Comparison of ENCODE assay signal across 18 cellular contexts in the genomic region with DNA sequence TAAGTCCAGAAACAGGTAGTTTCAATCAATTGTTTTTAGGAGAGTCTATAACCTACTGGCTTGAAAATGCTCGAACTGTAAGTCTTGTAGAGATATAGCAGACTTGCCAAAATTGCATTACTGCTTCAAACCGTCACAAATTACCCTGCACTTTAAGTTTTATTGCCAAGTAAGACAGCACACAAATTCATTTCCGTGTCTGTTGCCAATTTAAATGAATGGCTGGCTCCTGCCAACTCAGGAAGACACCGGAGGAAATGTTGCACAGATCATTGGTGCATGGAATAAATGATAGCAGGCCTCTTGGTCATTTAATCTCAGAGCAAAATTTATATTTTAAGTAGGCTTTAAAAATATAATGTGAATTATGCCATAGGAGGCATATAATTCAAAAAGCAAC.
DNase-seq lines count a peak whose midpoint lies in the region; ATAC-seq and TF ChIP-seq lines count a peak whose summit lies in the region.
"Had no signal": no experiment of that assay in that cellular context is flagged by ENCODE, and none has a peak within 500 bp of the region (broad histone marks: within the 10 kb centered on the region; RNA-seq: fewer than 3 reads in every experiment).

No MANE protein-coding gene starts in this region.

- H3K9ac ChIP-seq in BLaER1 treated with 17β-estradiol and CSF1 and Interleukin-3, amounts not matched to agents 10 nM and 100 nM, result no peak overlapping the region
- H3K9ac ChIP-seq in SK-N-MC (ENCODE audit: insufficient read length), result peak overlapping the region; percentile 74

- H3K9me3 ChIP-seq in A673 (ENCODE audit: low read depth, low read length, poor library complexity, severe bottlenecking) (peaks cover under 1% of the 10 kb centered on the region), SK-N-MC (ENCODE audit: low read depth, low read length) (peaks cover 5% of the 10 kb centered on the region; the same call in 1 of the 2 replicates)
- peaks cover 16 to 84% (median 22%) of the 10 kb centered on the region in 11 experiments; a peak in 20 of 22 replicates for H3K9me3 ChIP-seq in BLaER1 treated with 17β-estradiol and CSF1 and Interleukin-3, amounts not matched to agents 10 nM and 100 nM (replicated peaks in 1 of 11)

- DNase-seq in A673 (ENCODE audit: low spot score) (peak; percentile 80), SK-N-MC (ENCODE audit: low read depth, low spot score) (peak; percentile 93), left colon (no peak), NOMO-1 treated with dmso at 0.1 percent for 144 hours (lab: John Stamatoyannopoulos, UW; ENCODE audit: unreplicated experiment) (no peak), DMS79 (lab: John Stamatoyannopoulos, UW) (no peak)
- no peak for DNase-seq in activated CD4-positive, CD25-positive, alpha-beta regulatory T cell (lab: John Stamatoyannopoulos, UW)
- DNase-seq: 8988T; Calu3; CD8-positive, alpha-beta T cell; DND-41; EL; H7; HFFc6 had no signal

- H3K27ac ChIP-seq in A673 (ENCODE audit: low read depth, low read length, poor library complexity, severe bottlenecking) (peak overlapping the region; percentile 48), SK-N-MC (peak overlapping the region; percentile 99)
- no peak overlapping the region for H3K27ac ChIP-seq in BLaER1 treated with 17β-estradiol and CSF1 and Interleukin-3, amounts not matched to agents 10 nM and 100 nM
- H3K27ac ChIP-seq: HL-60 had no signal

- ATAC-seq in left colon, result peak; percentile 42
- ATAC-seq: CD8-positive, alpha-beta T cell; GM12878; GM23338; HCT116 had no signal

- TF ChIP-seq CTCF in A673 (conservative IDR thresholded peaks at IDR 0.05; ENCODE audit: low read depth, low read length), result no peak

- BruUV-seq in A673 (replicated peaks; lab: Mats Ljungman, UMichigan), result no TSS peak

- CTCF ChIA-PET in A673 (lab: Charles Lee), result no interaction called here

- no peaks in the 10 kb centered on the region for H4K20me1 ChIP-seq in BLaER1 treated with 17β-estradiol and CSF1 and Interleukin-3, amounts not matched to agents 10 nM and 100 nM

- H3K27me3 ChIP-seq in A673 (replicated peaks; ENCODE audit: insufficient read depth, low read depth, low read length, poor library complexity), result no peaks in the 10 kb centered on the region
- no peaks in the 10 kb centered on the region for H3K27me3 ChIP-seq in BLaER1 treated with 17β-estradiol and CSF1 and Interleukin-3, amounts not matched to agents 10 nM and 100 nM

- H3K4me2 ChIP-seq in BLaER1 treated with 17β-estradiol and CSF1 and Interleukin-3, amounts not matched to agents 10 nM and 100 nM, result peak overlapping the region in 8 of 11 experiments; percentile 3 to 55 (median 45); a peak in 10 of 22 replicates
- H3K4me2 ChIP-seq: GM23338 had no signal

- no peak overlapping the region for H3K4me3 ChIP-seq in A673 (ENCODE audit: low read depth, low read length, poor library complexity, severe bottlenecking)
- H3K4me3 ChIP-seq in BLaER1 treated with 17β-estradiol and CSF1 and Interleukin-3, amounts not matched to agents 10 nM and 100 nM, result no peak overlapping the region
- H3K4me3 ChIP-seq in SK-N-MC, result peak overlapping the region; percentile 67
- H3K4me3 ChIP-seq: GM12878, GM23338 had no signal

- H3K36me3 ChIP-seq in A673 (ENCODE audit: insufficient read depth, low read length, poor library complexity, severe bottlenecking) (no peaks in the 10 kb centered on the region), SK-N-MC (ENCODE audit: insufficient read depth, low read length) (peaks cover 17% of the 10 kb centered on the region)
- H3K36me3 ChIP-seq in BLaER1 treated with 17β-estradiol and CSF1 and Interleukin-3, amounts not matched to agents 10 nM and 100 nM, result no peaks in the 10 kb centered on the region

- intact Hi-C loops in A673 (cut with micrococcal nuclease; ENCODE audit: unreplicated experiment) (loop anchor here (10.0 kb wide), 1 partner anchor 527 kb away; no protein-coding TSS in a partner anchor), left colon (cut with DNase I, micrococcal nuclease) (no loop called here)

- peaks cover 25% of the 10 kb centered on the region for H3K4me1 ChIP-seq in A673 (ENCODE audit: insufficient read depth, low read length, poor library complexity, severe bottlenecking)
- peaks cover 8 to 29% (median 19%) of the 10 kb centered on the region in 10 experiments for H3K4me1 ChIP-seq in BLaER1 treated with 17β-estradiol and CSF1 and Interleukin-3, amounts not matched to agents 10 nM and 100 nM

- POLR2A ChIA-PET in A673 (lab: Charles Lee; ENCODE audit: low non-redundant PET), result no interaction called here

Comparison
In these comparisons a context has a peak if more than half of its experiments do, and no peak if none do; other contexts are left out.
1. DNase-seq: peak in A673 (single experiment) and SK-N-MC (single experiment); none in left colon (0 of 2), activated CD4-positive, CD25-positive, alpha-beta regulatory T cell (0 of 4), NOMO-1 treated with dmso at 0.1 percent for 144 hours (single experiment) and DMS79 (single experiment).
2. H3K27ac ChIP-seq: peak in A673 (single experiment) and SK-N-MC (single experiment); none in BLaER1 treated with 17β-estradiol and CSF1 and Interleukin-3, amounts not matched to agents 10 nM and 100 nM (0 of 11).